1 cellular context compared by ENCODE assay signal in genomic region chr5:39117401-39117800, GRCh38.
TF ChIP-seq lines count a peak whose summit lies in the region.

No MANE protein-coding gene starts in this region.

TF ChIP-seq in HepG2, 621 proteins besides CTCF, POLR2A, EP300 and RAD21 (continued from another document):
- no peak for TF ChIP-seq ZBTB44 (CRISPR knock-in tag; IDR thresholded peaks at IDR 0.05)
- no peak for TF ChIP-seq MIER2 (CRISPR knock-in tag; IDR thresholded peaks at IDR 0.05)
- TF ChIP-seq GATAD2A (CRISPR knock-in tag; IDR thresholded peaks at IDR 0.05) = no peak
- TF ChIP-seq ZNF547 (CRISPR knock-in tag; IDR thresholded peaks at IDR 0.05) = no peak
- TF ChIP-seq ELF1 (CRISPR knock-in tag; IDR thresholded peaks at IDR 0.05) = no peak
- no peak for TF ChIP-seq NFATC3 (CRISPR knock-in tag; IDR thresholded peaks at IDR 0.05)
- no peak for TF ChIP-seq MTA3 (CRISPR knock-in tag; IDR thresholded peaks at IDR 0.05)
- TF ChIP-seq ZNF383 (CRISPR knock-in tag; IDR thresholded peaks at IDR 0.05; ENCODE audit: borderline replicate concordance) = no peak
- TF ChIP-seq ZNF350 (CRISPR knock-in tag; IDR thresholded peaks at IDR 0.05; ENCODE audit: borderline replicate concordance, low read depth) = no peak
- TF ChIP-seq ZNF263 (CRISPR knock-in tag; IDR thresholded peaks at IDR 0.05) = no peak
- TF ChIP-seq ZHX2 (IDR thresholded peaks at IDR 0.05; ENCODE audit: low read depth) = no peak
- no peak for TF ChIP-seq ZHX2 (CRISPR knock-in tag; IDR thresholded peaks at IDR 0.05; ENCODE audit: borderline replicate concordance)
- no peak for TF ChIP-seq NFE2L2 (IDR thresholded peaks at IDR 0.05; ENCODE audit: low read length)
- TF ChIP-seq RARA (CRISPR knock-in tag; IDR thresholded peaks at IDR 0.05) = no peak
- no peak for TF ChIP-seq KLF12 (CRISPR knock-in tag; IDR thresholded peaks at IDR 0.05; ENCODE audit: borderline replicate concordance)
- no peak for TF ChIP-seq ZBTB46 (CRISPR knock-in tag; IDR thresholded peaks at IDR 0.05; ENCODE audit: borderline replicate concordance)
